9 cellular contexts compared by ENCODE assay signal in the genomic region with DNA sequence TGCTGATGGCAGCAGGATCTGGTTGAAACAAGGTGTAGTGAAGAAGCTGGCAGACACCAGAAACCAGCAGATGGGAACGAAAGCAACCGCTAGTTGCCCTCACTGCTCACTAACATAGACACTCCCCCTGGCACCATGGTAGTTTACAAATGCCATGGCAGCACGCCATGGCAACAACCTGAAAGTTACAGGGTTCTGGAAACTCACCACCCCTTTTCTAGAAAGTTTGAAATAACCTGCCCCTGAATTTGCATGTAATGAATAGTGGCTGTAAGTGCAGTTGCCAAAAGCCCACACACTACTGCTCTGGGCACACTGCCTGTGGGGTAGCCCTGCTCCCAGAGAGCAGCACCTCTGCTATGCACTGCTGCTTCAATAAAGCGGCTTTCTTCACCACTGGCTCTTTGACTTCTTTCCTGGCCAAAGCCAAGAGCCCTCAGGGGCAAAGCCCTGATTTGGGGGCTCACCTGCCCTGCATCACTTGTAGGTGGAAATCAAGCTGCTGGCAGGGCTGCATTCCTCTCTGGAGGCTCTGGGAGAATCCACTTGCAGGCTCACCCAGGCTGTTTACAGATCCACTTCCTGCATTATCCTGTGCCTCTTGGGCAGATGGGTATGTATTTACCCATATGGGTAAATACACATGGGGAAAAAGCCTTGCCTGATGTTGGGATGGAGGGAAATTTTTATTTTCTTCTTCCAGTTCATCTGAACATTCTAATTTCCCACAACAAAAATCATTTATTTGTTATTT. TPM values are rescaled to one million over a fixed set of nuclear protein-coding genes. Genes with fewer than 3 reads are reported as not detected.
DNase-seq lines count a peak whose midpoint lies in the region; ATAC-seq, FAIRE-seq and TF ChIP-seq lines count a peak whose summit lies in the region.
"Had no signal": no experiment of that assay in that cellular context is flagged by ENCODE, and none has a peak within 500 bp of the region (broad histone marks: within the 10 kb centered on the region; RNA-seq: fewer than 3 reads in every experiment).

No MANE protein-coding gene starts in this region.

- no peaks in the 10 kb centered on the region for H3K9me3 ChIP-seq in Caco-2
- H3K9me3 ChIP-seq: SJSA1 had no signal

- FAIRE-seq in GM12891 (lab: Jason Lieb, UNC), result peak; percentile 54

- no peak for TF ChIP-seq POLR2A in GM12891 (IDR thresholded peaks at IDR 0.05; ENCODE audit: low read depth, low read length)

- POLR2A ChIA-PET in activated CD8-positive, alpha-beta T cell treated with anti-CD3 and anti-CD28 coated beads, Interleukin-2, amount 10 ng/mL, durations not matched to agents 7 days and 5 days (lab: Charles Lee), result interaction anchor here (0.6 kb wide), 1 partner anchor 15 kb away, joined by 3 read pairs; no protein-coding TSS in a partner anchor
- POLR2A ChIA-PET in Caco-2 (lab: Charles Lee), result interaction anchor here (0.6 kb wide), 1 partner anchor 14 kb away, joined by 3 read pairs; no protein-coding TSS in a partner anchor

- no peak overlapping the region for H3K27ac Mint-ChIP-seq in activated CD8-positive, alpha-beta T cell treated with anti-CD3 and anti-CD28 coated beads, Interleukin-2, amount 10 ng/mL, durations not matched to agents 7 days and 5 days
- no peak overlapping the region for H3K27ac Mint-ChIP-seq in Caco-2 (ENCODE audit: unreplicated experiment)

- no peaks in the 10 kb centered on the region for H3K36me3 ChIP-seq in Caco-2 (ENCODE audit: control insufficient read depth, insufficient read depth, low read length)
- H3K36me3 ChIP-seq: SJSA1 had no signal

- no TSS peak for BruUV-seq in Caco-2 (replicated peaks; lab: Mats Ljungman, UMichigan)

- intact Hi-C loops in Caco-2 (cut with micrococcal nuclease; ENCODE audit: unreplicated experiment), result no loop called here

- peaks cover 7% of the 10 kb centered on the region for H3K27me3 Mint-ChIP-seq in activated CD8-positive, alpha-beta T cell treated with anti-CD3 and anti-CD28 coated beads, Interleukin-2, amount 10 ng/mL, durations not matched to agents 7 days and 5 days (ENCODE audit: low read depth)
- H3K27me3 Mint-ChIP-seq in Caco-2 (ENCODE audit: insufficient read depth, unreplicated experiment), result no peaks in the 10 kb centered on the region

- CTCF ChIA-PET in activated CD8-positive, alpha-beta T cell treated with anti-CD3 and anti-CD28 coated beads, Interleukin-2, amount 10 ng/mL, durations not matched to agents 7 days and 5 days (lab: Charles Lee), result no interaction called here
- CTCF ChIA-PET in Caco-2 (lab: Charles Lee), result no interaction called here

- in situ Hi-C loops in GM13977 (cut with MboI; ENCODE audit: low pct_unique_long_range_greater_than_20kb, low sequenced_read_pairs, unreplicated experiment), result loop anchor here (10.0 kb wide), 1 partner anchor 186 kb away; the partner anchor contains the start of gene COPG1

- no peak overlapping the region for H3K4me3 ChIP-seq in Caco-2 (ENCODE audit: low read depth, low read length)
- H3K4me3 ChIP-seq: SJSA1 had no signal

- no peak for TF ChIP-seq CTCF in Caco-2 (IDR thresholded peaks at IDR 0.05; ENCODE audit: insufficient read depth in 1 of 2, low read depth in 1 of 2, low read length in 1 of 2, severe bottlenecking in 1 of 2, unreplicated experiment in 1 of 2)
- no peak for TF ChIP-seq CTCF in GM13977 (IDR thresholded peaks at IDR 0.05; ENCODE audit: extremely low read depth, insufficient read depth, missing control alignments)

- no peaks in the 10 kb centered on the region for H3K36me3 Mint-ChIP-seq in activated CD8-positive, alpha-beta T cell treated with anti-CD3 and anti-CD28 coated beads, Interleukin-2, amount 10 ng/mL, durations not matched to agents 7 days and 5 days (ENCODE audit: low read depth)
- H3K36me3 Mint-ChIP-seq in Caco-2 (ENCODE audit: insufficient read depth, unreplicated experiment), result no peaks in the 10 kb centered on the region

- H3K4me1 Mint-ChIP-seq in activated CD8-positive, alpha-beta T cell treated with anti-CD3 and anti-CD28 coated beads, Interleukin-2, amount 10 ng/mL, durations not matched to agents 7 days and 5 days (ENCODE audit: low read depth), result peaks cover 9% of the 10 kb centered on the region
- H3K4me1 Mint-ChIP-seq in Caco-2 (ENCODE audit: low read depth, unreplicated experiment), result peaks cover 16% of the 10 kb centered on the region

- DNase-seq in GM12891 (ENCODE audit: insufficient read length, low spot score) (no peak), occipital lobe (lab: John Stamatoyannopoulos, UW) (peak; percentile 13), Caco-2 (no peak), islet precursor cell (no peak), GM13977 (ENCODE audit: low spot score) (no peak)
- DNase-seq in activated CD8-positive, alpha-beta T cell treated with anti-CD3 and anti-CD28 coated beads, Interleukin-2, amount 10 ng/mL, durations not matched to agents 7 days and 5 days, result no peak

- no peaks in the 10 kb centered on the region for H3K27me3 ChIP-seq in Caco-2 (replicated peaks; ENCODE audit: control insufficient read depth, insufficient read depth, low read length)
- H3K27me3 ChIP-seq: SJSA1 had no signal

- no peak overlapping the region for H3K4me3 Mint-ChIP-seq in activated CD8-positive, alpha-beta T cell treated with anti-CD3 and anti-CD28 coated beads, Interleukin-2, amount 10 ng/mL, durations not matched to agents 7 days and 5 days
- no peak overlapping the region for H3K4me3 Mint-ChIP-seq in Caco-2 (ENCODE audit: unreplicated experiment)

- H3K9me3 Mint-ChIP-seq in activated CD8-positive, alpha-beta T cell treated with anti-CD3 and anti-CD28 coated beads, Interleukin-2, amount 10 ng/mL, durations not matched to agents 7 days and 5 days (ENCODE audit: insufficient read depth), result no peaks in the 10 kb centered on the region
- no peaks in the 10 kb centered on the region for H3K9me3 Mint-ChIP-seq in Caco-2 (ENCODE audit: unreplicated experiment)

- ATAC-seq in HG02884 (IDR thresholded peaks at IDR 0.05; ENCODE audit: unreplicated experiment), result peak; percentile 50
- peak; percentile 29 for ATAC-seq in activated CD8-positive, alpha-beta T cell treated with anti-CD3 and anti-CD28 coated beads, Interleukin-2, amount 10 ng/mL, durations not matched to agents 7 days and 5 days
- no peak for ATAC-seq in esophagus mucosa

- peaks cover 30% of the 10 kb centered on the region for H3K4me1 ChIP-seq in Caco-2

TF ChIP-seq in GM12891, 5 proteins besides CTCF, POLR2A, EP300 and RAD21:
- TF ChIP-seq SPI1 (IDR thresholded peaks at IDR 0.05; ENCODE audit: low read depth, low read length) (no peak), TAF1 (IDR thresholded peaks at IDR 0.05; ENCODE audit: low read depth, low read length) (no peak), POLR2AphosphoS5 (IDR thresholded peaks at IDR 0.05; ENCODE audit: low read depth, low read length) (no peak), PAX5 (IDR thresholded peaks at IDR 0.05; ENCODE audit: insufficient read depth, low read length, severe bottlenecking) (no peak), POU2F2 (IDR thresholded peaks at IDR 0.05; ENCODE audit: low read depth, low read length) (no peak)
TF ChIP-seq in GM12891: peak in this region for 0.

RNA-seq across cellular contexts. Expression of gene GP9, which starts 2.0 kb away (rescaled TPM):
- 0.24 TPM for polyA plus RNA-seq in GM12891 (2012; ENCODE audit: low read depth, missing spikeins)
- not detected for total RNA-seq in activated CD8-positive, alpha-beta T cell treated with anti-CD3 and anti-CD28 coated beads, Interleukin-2, amount 10 ng/mL, durations not matched to agents 7 days and 5 days
- total RNA-seq in occipital lobe (not detected), esophagus mucosa (not detected), Caco-2 (2022) (not detected in 2 replicates)
- total RNA-seq: SJSA1 had no signal

RNA-seq across cellular contexts. Expression of gene EFCC1, which starts 57.5 kb away (rescaled TPM):
- polyA plus RNA-seq in GM12891 (2012; ENCODE audit: low read depth, missing spikeins), result not detected
- under 1 TPM; 0.13 to 0.21 TPM for total RNA-seq in activated CD8-positive, alpha-beta T cell treated with anti-CD3 and anti-CD28 coated beads, Interleukin-2, amount 10 ng/mL, durations not matched to agents 7 days and 5 days
- total RNA-seq in occipital lobe, result 0.94 TPM
- 0.20 TPM for total RNA-seq in esophagus mucosa
- 0.28 and 0.39 TPM in 2 replicates for total RNA-seq in Caco-2 (2022)
